In the genomic region with DNA sequence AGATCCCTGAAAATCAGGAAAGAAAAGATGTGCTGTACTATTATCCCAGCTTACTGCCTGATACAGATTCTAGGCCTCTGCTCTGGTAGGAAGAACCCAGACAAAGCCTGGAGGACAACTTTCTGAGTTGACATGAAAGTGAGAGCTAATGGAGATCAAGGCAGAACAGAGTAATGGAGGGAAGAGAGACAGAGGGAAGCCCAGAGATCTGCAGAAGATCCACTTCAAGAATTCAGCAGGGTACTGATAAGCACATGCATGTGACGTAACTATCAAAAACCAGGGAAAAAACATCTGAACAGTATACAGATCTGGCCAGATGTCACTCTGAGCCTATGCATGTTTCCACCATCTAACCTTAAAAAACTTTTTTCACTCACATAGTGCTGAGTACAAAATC, we compare ENCODE assay signal across 1 cellular context. TPM values are rescaled to one million over a fixed set of nuclear protein-coding genes. Genes with fewer than 3 reads are reported as not detected.
"Had no signal": no experiment of that assay in that cellular context is flagged by ENCODE, and none has a peak within 500 bp of the region (broad histone marks: within the 10 kb centered on the region; RNA-seq: fewer than 3 reads in every experiment).

No MANE protein-coding gene starts in this region.

RNA-seq across cellular contexts. Expression of a gene that starts 37.6 kb away (rescaled TPM):
- total RNA-seq: esophagus muscularis mucosa had no signal
